10 cellular contexts compared by ENCODE assay signal in genomic region chr11:12163181-12163841, GRCh38. TPM values are rescaled to one million over a fixed set of nuclear protein-coding genes. Genes with fewer than 3 reads are reported as not detected.
DNase-seq lines count a peak whose midpoint lies in the region; ATAC-seq, FAIRE-seq and TF ChIP-seq lines count a peak whose summit lies in the region.
"Had no signal": no experiment of that assay in that cellular context is flagged by ENCODE, and none has a peak within 500 bp of the region (broad histone marks: within the 10 kb centered on the region; RNA-seq: fewer than 3 reads in every experiment).

No MANE protein-coding gene starts in this region.

- peak; percentile 8; the same call in 1 of the 3 replicates for ATAC-seq in RWPE2 (ENCODE audit: low read depth)

- no peak overlapping the region for H2AK5ac ChIP-seq in neuronal stem cell (ENCODE audit: low read depth, low read length)

- H4K91ac ChIP-seq in neuronal stem cell (ENCODE audit: low read depth, low read length, poor library complexity) = no peak overlapping the region

- H3K9ac ChIP-seq in neuronal stem cell (ENCODE audit: low read depth, low read length, poor library complexity) = no peak overlapping the region

- no peak overlapping the region for H2AFZ ChIP-seq in neuronal stem cell (ENCODE audit: low read length)

- H3K18ac ChIP-seq in neuronal stem cell (ENCODE audit: low read length) = peak overlapping the region; percentile 13

- no peak overlapping the region for H3K4me3 Mint-ChIP-seq in CD14-positive monocyte

- no peak overlapping the region for H2BK5ac ChIP-seq in neuronal stem cell (ENCODE audit: low read length)

- no peak overlapping the region for H3K14ac ChIP-seq in neuronal stem cell (ENCODE audit: low read length)

- no peak overlapping the region for H3K4me3 ChIP-seq in RWPE2 (ENCODE audit: severe bottlenecking)
- H3K4me3 ChIP-seq in esophagus (ENCODE audit: low read depth in 1 of 2, low read length in 2 of 2) = no peak overlapping the region
- no peak overlapping the region for H3K4me3 ChIP-seq in neuronal stem cell (ENCODE audit: low read length in 2 of 2)

- WGBS in esophagus, 2 donors = 78 to 82% methylated on average over 13 of the region's 13 CpGs
- no CpG with 5 or more reads among the region's 13 CpGs for WGBS in neuronal stem cell (ENCODE audit: extremely low coverage in 2 of 2, insufficient read length in 2 of 2, insufficient replicate concordance in 1 of 2), 2 donors

- intact Hi-C loops in CD14-positive monocyte (cut with micrococcal nuclease) = no loop called here

- DNase-seq in CD14-positive monocyte (ENCODE audit: low spot score) = no peak
- DNase-seq in RWPE2 (ENCODE audit: low spot score) = no peak
- DNase-seq in neuronal stem cell (ENCODE audit: low spot score) = no peak
- no peak for DNase-seq in NCI-H2196 (lab: John Stamatoyannopoulos, UW; ENCODE audit: unreplicated experiment)
- DNase-seq in superior temporal gyrus (ENCODE audit: extremely low spot score) = no peak
- DNase-seq in substantia nigra (lab: John Stamatoyannopoulos, UW) = no peak
- no peak for DNase-seq in GM12891 (ENCODE audit: insufficient read length, low spot score)
- DNase-seq: DND-41 had no signal

- no peak overlapping the region for H2BK15ac ChIP-seq in neuronal stem cell (ENCODE audit: low read length)

- peaks cover 0 to 2% (median 0%) of the 10 kb centered on the region in 7 donors for H3K9me3 Mint-ChIP-seq in CD14-positive monocyte

- H3K27me3 ChIP-seq in RWPE2 (ENCODE audit: insufficient read depth, poor library complexity, severe bottlenecking) (no peaks in the 10 kb centered on the region), esophagus (ENCODE audit: control insufficient read depth in 1 of 2, insufficient read depth in 2 of 2, low read length in 2 of 2) (no peaks in the 10 kb centered on the region), neuronal stem cell (ENCODE audit: control insufficient read depth in 3 of 3, insufficient read depth in 3 of 3, low read depth in 1 of 3, low read length in 3 of 3) (no peaks in the 10 kb centered on the region)

- H3K9me3 ChIP-seq in RWPE2 (ENCODE audit: severe bottlenecking) (no peaks in the 10 kb centered on the region), esophagus (ENCODE audit: control insufficient read depth in 2 of 2, insufficient read depth in 1 of 2, low read depth in 1 of 2, low read length in 1 of 2) (no peaks in the 10 kb centered on the region), neuronal stem cell (replicated peaks in 1 of 2; ENCODE audit: control insufficient read depth in 2 of 2, insufficient read depth in 1 of 2, low read depth in 1 of 2, low read length in 2 of 2) (no peaks in the 10 kb centered on the region)

- no peak overlapping the region for H4K8ac ChIP-seq in neuronal stem cell (ENCODE audit: low read depth, low read length)

- peaks cover 64 to 78% of the 10 kb centered on the region in 2 donors for H3K36me3 Mint-ChIP-seq in CD14-positive monocyte

- TF ChIP-seq POLR2A in GM12891 (IDR thresholded peaks at IDR 0.05; ENCODE audit: low read depth, low read length) = no peak

- peak overlapping the region in 4 of 7 donors; percentile 16 to 59 (median 40) for H3K27ac Mint-ChIP-seq in CD14-positive monocyte

- H3K4me1 ChIP-seq in RWPE2 (ENCODE audit: insufficient read depth, poor library complexity, severe bottlenecking) (peaks cover 61% of the 10 kb centered on the region), esophagus (ENCODE audit: control insufficient read depth in 2 of 2, insufficient read depth in 2 of 2, low read length in 1 of 2) (no peaks in the 10 kb centered on the region), neuronal stem cell (ENCODE audit: control insufficient read depth in 2 of 2, insufficient read depth in 1 of 2, low read depth in 1 of 2, low read length in 2 of 2) (peaks cover 0 to 3% of the 10 kb centered on the region in 2 donors)

- no peak for FAIRE-seq in GM12891 (lab: Jason Lieb, UNC)
- FAIRE-seq: bronchial epithelial cell had no signal

- no peak overlapping the region for H2BK12ac ChIP-seq in neuronal stem cell (ENCODE audit: low read length)

- peak overlapping the region; percentile 99 for H3K27ac ChIP-seq in RWPE2 (ENCODE audit: poor library complexity, severe bottlenecking)
- peak overlapping the region; percentile 29 to 78 for H3K27ac ChIP-seq in esophagus (ENCODE audit: low read depth in 2 of 2, low read length in 1 of 2)
- no peak overlapping the region for H3K27ac ChIP-seq in neuronal stem cell (replicated peaks; ENCODE audit: low read length)
- no peak overlapping the region for H3K27ac ChIP-seq in substantia nigra (ENCODE audit: low read depth, low read length, poor library complexity, severe bottlenecking)

- H3K27me3 Mint-ChIP-seq in CD14-positive monocyte (ENCODE audit: low read depth in 3 of 3) = peaks cover 0 to 4% (median 2%) of the 10 kb centered on the region in 3 donors

- no peak overlapping the region for H3K4ac ChIP-seq in neuronal stem cell (ENCODE audit: low read length)

- H3K79me1 ChIP-seq in neuronal stem cell (ENCODE audit: low read depth, low read length) = no peaks in the 10 kb centered on the region

- H3K4me2 ChIP-seq in neuronal stem cell (ENCODE audit: insufficient read depth, low read length, poor library complexity, severe bottlenecking) = no peak overlapping the region

- peaks cover 49% of the 10 kb centered on the region for H3K4me1 Mint-ChIP-seq in CD14-positive monocyte

- H2BK120ac ChIP-seq in neuronal stem cell (ENCODE audit: low read depth, low read length) = no peak overlapping the region

- peaks cover 84% of the 10 kb centered on the region for H3K36me3 ChIP-seq in RWPE2 (ENCODE audit: low read depth)
- peaks cover 0 to 3% of the 10 kb centered on the region in 2 donors for H3K36me3 ChIP-seq in esophagus (ENCODE audit: control insufficient read depth in 2 of 2, insufficient read depth in 2 of 2, low read length in 1 of 2)
- H3K36me3 ChIP-seq in neuronal stem cell (replicated peaks in 1 of 2; ENCODE audit: control insufficient read depth in 2 of 2, insufficient read depth in 2 of 2, low read length in 2 of 2) = peaks cover 0 to 3% of the 10 kb centered on the region in 2 donors

- TF ChIP-seq CTCF in CD14-positive monocyte (IDR thresholded peaks at IDR 0.05) (no peak), RWPE2 (IDR thresholded peaks at IDR 0.05; ENCODE audit: poor library complexity, severe bottlenecking) (no peak)

- H3K23ac ChIP-seq in neuronal stem cell (ENCODE audit: low read depth, low read length, poor library complexity) = no peak overlapping the region

TF ChIP-seq in GM12891, 5 proteins besides CTCF, POLR2A, EP300 and RAD21:
- no peak for TF ChIP-seq POU2F2 (IDR thresholded peaks at IDR 0.05; ENCODE audit: low read depth, low read length)
- TF ChIP-seq SPI1 (IDR thresholded peaks at IDR 0.05; ENCODE audit: low read depth, low read length) = no peak

RNA-seq across cellular contexts. Expression of gene MICAL2, which starts 52.9 kb away (rescaled TPM):
- polyA plus RNA-seq in CD14-positive monocyte (10 to 100 TPM; 39.8 to 72.5 TPM), esophagus (1 to 10 TPM; 4.5 to 6.2 TPM)
- 0.36 TPM for polyA plus RNA-seq in neuronal stem cell (2013, experiment 1 of 2)
- polyA plus RNA-seq in neuronal stem cell (2013, experiment 2 of 2) = 0.26 TPM
- 3.4 TPM for polyA plus RNA-seq in GM12891 (2012; ENCODE audit: low read depth, missing spikeins)

Comparison
In these comparisons a context has a peak if more than half of its experiments do, and no peak if none do; other contexts are left out.
1. H3K27ac ChIP-seq: peak in RWPE2 (single experiment) and esophagus (2 of 2); none in neuronal stem cell (single experiment) and substantia nigra (single experiment).
2. RNA of gene MICAL2, which starts 52.9 kb away (polyA plus RNA-seq): 39.8 to 72.5 TPM in CD14-positive monocyte; 4.5 to 6.2 TPM in esophagus; every median in the first group is over 4 times any median in the second.